ENCODE assay signal across 8 cellular contexts in the genomic region with DNA sequence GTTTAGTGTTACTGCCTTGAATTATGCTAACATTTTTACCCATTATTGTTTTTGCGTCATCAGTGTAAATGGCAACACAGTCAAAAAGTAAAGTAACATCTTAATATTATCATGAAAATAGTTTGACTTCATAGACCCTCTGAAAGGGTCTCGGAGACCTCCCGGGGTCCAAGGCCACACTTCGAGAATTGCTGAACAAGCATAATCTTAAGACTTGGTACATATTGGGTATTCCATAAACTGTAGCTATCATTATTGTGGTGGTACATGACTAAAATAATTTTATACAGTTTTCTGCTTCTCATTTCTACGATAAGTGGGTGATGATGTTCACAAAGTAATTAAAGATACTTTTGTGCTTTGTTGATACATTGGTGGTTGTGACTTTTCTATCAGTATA. TPM values are rescaled to one million over a fixed set of nuclear protein-coding genes. Genes with fewer than 3 reads are reported as not detected.
"Had no signal": no experiment of that assay in that cellular context is flagged by ENCODE, and none has a peak within 500 bp of the region (broad histone marks: within the 10 kb centered on the region; RNA-seq: fewer than 3 reads in every experiment).

No MANE protein-coding gene starts in this region.

- H3K27me3 Mint-ChIP-seq: IgD-negative memory B cell had no signal

- H3K36me3 Mint-ChIP-seq: IgD-negative memory B cell had no signal

- H2AFZ ChIP-seq: GM23248 had no signal

- H3K4me3 Mint-ChIP-seq: H9, IgD-negative memory B cell had no signal

- H3K9me3 Mint-ChIP-seq: H9, IgD-negative memory B cell had no signal

- DNase-seq: GM23248, H9, HCEC 1CT, KG1 had no signal

- H3K9ac ChIP-seq: GM23248 had no signal

- H3K27ac ChIP-seq: GM23248, HL-60 had no signal

- H3K27ac Mint-ChIP-seq: H9 had no signal

- H3K4me3 ChIP-seq: GM23248 had no signal

RNA-seq across cellular contexts. Expression of a gene that starts 32.6 kb away (rescaled TPM):
- total RNA-seq: GM23248, H4, H9, HT1080 had no signal
- polyA plus RNA-seq: GM23248, IgD-negative memory B cell had no signal
